ENCODE assay signal across 16 cellular contexts in genomic region chr11:8315463-8315862, GRCh38. TPM values are rescaled to one million over a fixed set of nuclear protein-coding genes. Genes with fewer than 3 reads are reported as not detected.
A peak's percentile ranks its signal among the peaks of the same experiment; 100 is the strongest.
DNase-seq lines count a peak whose midpoint lies in the region; ATAC-seq and TF ChIP-seq lines count a peak whose summit lies in the region.
"Had no signal": no experiment of that assay in that cellular context is flagged by ENCODE, and none has a peak within 500 bp of the region (broad histone marks: within the 10 kb centered on the region; RNA-seq: fewer than 3 reads in every experiment).

No MANE protein-coding gene starts in this region.

- DNase-seq in NCI-H1417 (lab: John Stamatoyannopoulos, UW) (peak in 2 of 3 experiments; percentile 66 to 87), NCI-H1417 treated with DMSO at 0.1 percent for 48 hours (lab: John Stamatoyannopoulos, UW) (no peak), DMS79 treated with DMSO at 0.1 percent for 48 hours (lab: John Stamatoyannopoulos, UW) (peak; percentile 66), NCI-H524 (lab: John Stamatoyannopoulos, UW) (peak; percentile 64 to 77), HCEC 1CT (no peak), germinal center (ENCODE audit: low spot score) (no peak)
- DNase-seq: DMS153, KBM-7, NCI-H226 had no signal

- no peaks in the 10 kb centered on the region for H3K27me3 ChIP-seq in neural cell (ENCODE audit: insufficient read depth, low read depth, low read length)
- H3K27me3 ChIP-seq: BLaER1 had no signal

- H3K4me3 ChIP-seq in neural cell (ENCODE audit: low read length): no peak overlapping the region
- H3K4me3 ChIP-seq: BLaER1, SK-N-MC had no signal

- H2AFZ ChIP-seq in neural cell (ENCODE audit: low read depth, low read length): no peak overlapping the region

- H3K9ac ChIP-seq in neural cell (ENCODE audit: low read length): no peak overlapping the region
- H3K9ac ChIP-seq: BLaER1 had no signal

- TF ChIP-seq CTCF in neural cell (IDR thresholded peaks at IDR 0.05; ENCODE audit: poor library complexity, severe bottlenecking): no peak

- no peaks in the 10 kb centered on the region for H3F3A ChIP-seq in neural cell (ENCODE audit: insufficient read depth, low read length, poor library complexity, severe bottlenecking)

- no peaks in the 10 kb centered on the region for H3K9me3 ChIP-seq in neural cell (ENCODE audit: low read length)
- H3K9me3 ChIP-seq: BLaER1 had no signal

- no peak overlapping the region for H3K27ac ChIP-seq in neural cell (ENCODE audit: low read length)
- H3K27ac ChIP-seq: 22Rv1, BLaER1, HL-60, SK-N-MC had no signal

- H4K20me1 ChIP-seq in neural cell (ENCODE audit: insufficient read depth): no peaks in the 10 kb centered on the region
- H4K20me1 ChIP-seq: BLaER1 had no signal

- TF ChIP-seq RAD21 in neural cell (conservative IDR thresholded peaks at IDR 0.05): no peak

- no peaks in the 10 kb centered on the region for H3K36me3 ChIP-seq in neural cell (ENCODE audit: insufficient read depth, low read length)
- H3K36me3 ChIP-seq: BLaER1 had no signal

- TF ChIP-seq EP300 in neural cell (conservative IDR thresholded peaks at IDR 0.05; ENCODE audit: poor library complexity, severe bottlenecking): no peak

- no peak overlapping the region for H3K4me2 ChIP-seq in neural cell (ENCODE audit: low read length)
- H3K4me2 ChIP-seq: BLaER1 had no signal

- no peaks in the 10 kb centered on the region for H3K79me2 ChIP-seq in neural cell (replicated peaks; ENCODE audit: insufficient read depth, low read length)

- ATAC-seq in HG03342 (IDR thresholded peaks at IDR 0.05; ENCODE audit: unreplicated experiment): no peak
- ATAC-seq: HCT116 had no signal

- no peaks in the 10 kb centered on the region for H3K9me2 ChIP-seq in neural cell (ENCODE audit: insufficient read depth, low read length)

TF ChIP-seq in neural cell, 6 proteins besides CTCF, POLR2A, EP300 and RAD21:
- TF ChIP-seq REST (IDR thresholded peaks at IDR 0.05; ENCODE audit: borderline replicate concordance) (no peak), POLR2AphosphoS5 (IDR thresholded peaks at IDR 0.05) (peak; percentile 3), EZH2 (IDR thresholded peaks at IDR 0.05; ENCODE audit: borderline replicate concordance, insufficient read depth, low read length, poor library complexity, severe bottlenecking) (no peak)
TF ChIP-seq in neural cell: peak in this region for 1.

RNA-seq across cellular contexts. Expression of gene LMO1, which starts 51.8 kb away (rescaled TPM):
- 4.4 and 4.5 TPM in 2 replicates for polyA plus RNA-seq in neural cell
- polyA minus RNA-seq in neural cell: 3.6 and 7.5 TPM in 2 replicates

Comparison
In these comparisons a context has a peak if more than half of its experiments do, and no peak if none do; other contexts are left out.
1. DNase-seq: peak in NCI-H1417 (2 of 3), DMS79 treated with DMSO at 0.1 percent for 48 hours (single experiment) and NCI-H524 (2 of 2); none in NCI-H1417 treated with DMSO at 0.1 percent for 48 hours (single experiment), HCEC 1CT (single experiment) and germinal center (single experiment).